Comparison of ENCODE assay signal across 12 cellular contexts in genomic region chr16:57017251-57017650, GRCh38. TPM values are rescaled to one million over a fixed set of nuclear protein-coding genes. Genes with fewer than 3 reads are reported as not detected.
A peak's percentile ranks its signal among the peaks of the same experiment; 100 is the strongest.
DNase-seq lines count a peak whose midpoint lies in the region; ATAC-seq and TF ChIP-seq lines count a peak whose summit lies in the region.
"Had no signal": no experiment of that assay in that cellular context is flagged by ENCODE, and none has a peak within 500 bp of the region (broad histone marks: within the 10 kb centered on the region; RNA-seq: fewer than 3 reads in every experiment).

No MANE protein-coding gene starts in this region.

- peaks cover 60 to 63% of the 10 kb centered on the region in 2 donors for H3K4me1 ChIP-seq in naive thymus-derived CD4-positive, alpha-beta T cell (ENCODE audit: control insufficient read depth in 2 of 2, insufficient read depth in 2 of 2, low read length in 2 of 2)
- no peaks in the 10 kb centered on the region for H3K4me1 ChIP-seq in ascending aorta

- peak overlapping the region; percentile 7 for H3K27ac Mint-ChIP-seq in activated CD4-positive, alpha-beta T cell treated with anti-CD3 and anti-CD28 coated beads, Interleukin-2, amount 10 ng/mL, durations not matched to agents 7 days and 5 days
- peak overlapping the region; percentile 98 for H3K27ac Mint-ChIP-seq in central memory CD8-positive, alpha-beta T cell (ENCODE audit: low read depth)
- H3K27ac Mint-ChIP-seq in naive thymus-derived CD4-positive, alpha-beta T cell = peak overlapping the region; percentile 71 to 96 (median 89)

- intact Hi-C loops in naive thymus-derived CD4-positive, alpha-beta T cell (cut with micrococcal nuclease) = no loop called here
- intact Hi-C loops in ascending aorta (cut with DNase I) = no loop called here

- H3K36me3 Mint-ChIP-seq in activated CD4-positive, alpha-beta T cell treated with anti-CD3 and anti-CD28 coated beads, Interleukin-2, amount 10 ng/mL, durations not matched to agents 7 days and 5 days (ENCODE audit: low read depth) = peaks cover 78% of the 10 kb centered on the region
- peaks cover 53% of the 10 kb centered on the region for H3K36me3 Mint-ChIP-seq in central memory CD8-positive, alpha-beta T cell (ENCODE audit: insufficient read depth)
- peaks cover 23 to 63% (median 54%) of the 10 kb centered on the region in 5 donors for H3K36me3 Mint-ChIP-seq in naive thymus-derived CD4-positive, alpha-beta T cell

- no peaks in the 10 kb centered on the region for H3K9me3 ChIP-seq in naive thymus-derived CD4-positive, alpha-beta T cell (ENCODE audit: control insufficient read depth in 2 of 3, low read length in 3 of 3)
- no peaks in the 10 kb centered on the region for H3K9me3 ChIP-seq in ascending aorta
- H3K9me3 ChIP-seq: colonic mucosa had no signal

- POLR2A ChIA-PET in activated CD4-positive, alpha-beta T cell treated with anti-CD3 and anti-CD28 coated beads, Interleukin-2, amount 10 ng/mL, durations not matched to agents 7 days and 5 days (lab: Charles Lee) = no interaction called here
- POLR2A ChIA-PET in naive thymus-derived CD4-positive, alpha-beta T cell (lab: Charles Lee) = interaction anchor here (1.0 to 13.1 kb wide), 8 partner anchors 10 to 28 kb away, joined by 3 to 182 read pairs (median 10); partner anchors contain the start of gene NLRC5

- H3K4me3 ChIP-seq in naive thymus-derived CD4-positive, alpha-beta T cell (ENCODE audit: low read length) = no peak overlapping the region
- H3K4me3 ChIP-seq in ascending aorta = no peak overlapping the region
- H3K4me3 ChIP-seq: colonic mucosa, tibial nerve had no signal

- no peak for ATAC-seq in central memory CD8-positive, alpha-beta T cell (replicated peaks; ENCODE audit: extremely low read depth, poor library complexity, severe bottlenecking)
- no peak for ATAC-seq in naive thymus-derived CD4-positive, alpha-beta T cell

- CTCF ChIA-PET in activated CD4-positive, alpha-beta T cell treated with anti-CD3 and anti-CD28 coated beads, Interleukin-2, amount 10 ng/mL, durations not matched to agents 7 days and 5 days (lab: Charles Lee) = interaction anchor here (0.5 kb wide), 1 partner anchor 19 kb away, joined by 3 read pairs; no protein-coding TSS in a partner anchor
- CTCF ChIA-PET in naive thymus-derived CD4-positive, alpha-beta T cell (lab: Charles Lee) = interaction anchor here (1.9 kb wide), 1 partner anchor 23 kb away, joined by 4 read pairs; no protein-coding TSS in a partner anchor

- H3K36me3 ChIP-seq in naive thymus-derived CD4-positive, alpha-beta T cell (ENCODE audit: control insufficient read depth in 2 of 3, insufficient read depth in 3 of 3, low read length in 3 of 3) = peaks cover 34 to 54% (median 39%) of the 10 kb centered on the region in 3 experiments
- peaks cover 27 to 35% of the 10 kb centered on the region in 2 donors for H3K36me3 ChIP-seq in ascending aorta

- no peak for DNase-seq in activated CD4-positive, alpha-beta T cell treated with anti-CD3 and anti-CD28 coated beads, Interleukin-2, amount 10 ng/mL, durations not matched to agents 7 days and 5 days
- no peak for DNase-seq in activated CD4-positive, alpha-beta T cell treated with anti-CD3 and anti-CD28 coated beads, Interleukin-2, amount 50 U/mL, for 48 hours
- DNase-seq in RPMI7951 (ENCODE audit: low read depth) (peak; percentile 64), Kasumi-1 (lab: John Stamatoyannopoulos, UW) (no peak), cerebellar cortex (ENCODE audit: low spot score) (no peak), ascending aorta (ENCODE audit: low spot score in 2 of 2) (no peak)
- DNase-seq in central memory CD8-positive, alpha-beta T cell (ENCODE audit: low spot score in 2 of 2) = no peak
- DNase-seq in naive thymus-derived CD4-positive, alpha-beta T cell = no peak
- DNase-seq: activated CD4-positive, alpha-beta T cell treated with anti-CD3 and anti-CD28 coated beads for 4 hours; colonic mucosa; NCI-H1417 treated with DMSO at 0.1 percent for 48 hours had no signal

- no peak for TF ChIP-seq CTCF in ascending aorta (IDR thresholded peaks at IDR 0.05)

- peak overlapping the region; percentile 66 for H3K27ac ChIP-seq in naive thymus-derived CD4-positive, alpha-beta T cell (ENCODE audit: low read depth, low read length)
- no peak overlapping the region for H3K27ac ChIP-seq in ascending aorta
- H3K27ac ChIP-seq: colonic mucosa, tibial nerve had no signal

- H3K9me3 Mint-ChIP-seq in activated CD4-positive, alpha-beta T cell treated with anti-CD3 and anti-CD28 coated beads, Interleukin-2, amount 10 ng/mL, durations not matched to agents 7 days and 5 days = no peaks in the 10 kb centered on the region
- H3K9me3 Mint-ChIP-seq in central memory CD8-positive, alpha-beta T cell = no peaks in the 10 kb centered on the region
- no peaks in the 10 kb centered on the region for H3K9me3 Mint-ChIP-seq in naive thymus-derived CD4-positive, alpha-beta T cell

- no peaks in the 10 kb centered on the region for H3K27me3 Mint-ChIP-seq in activated CD4-positive, alpha-beta T cell treated with anti-CD3 and anti-CD28 coated beads, Interleukin-2, amount 10 ng/mL, durations not matched to agents 7 days and 5 days
- no peaks in the 10 kb centered on the region for H3K27me3 Mint-ChIP-seq in central memory CD8-positive, alpha-beta T cell
- no peaks in the 10 kb centered on the region for H3K27me3 Mint-ChIP-seq in naive thymus-derived CD4-positive, alpha-beta T cell

- no peak overlapping the region for H3K4me3 Mint-ChIP-seq in activated CD4-positive, alpha-beta T cell treated with anti-CD3 and anti-CD28 coated beads, Interleukin-2, amount 10 ng/mL, durations not matched to agents 7 days and 5 days
- no peak overlapping the region for H3K4me3 Mint-ChIP-seq in central memory CD8-positive, alpha-beta T cell
- H3K4me3 Mint-ChIP-seq in naive thymus-derived CD4-positive, alpha-beta T cell = peak overlapping the region in 9 of 10 donors; percentile 9 to 77 (median 42)

- no peaks in the 10 kb centered on the region for H3K27me3 ChIP-seq in naive thymus-derived CD4-positive, alpha-beta T cell (ENCODE audit: control insufficient read depth in 2 of 2, insufficient read depth in 2 of 2, low read length in 2 of 2)
- H3K27me3 ChIP-seq in ascending aorta = no peaks in the 10 kb centered on the region
- H3K27me3 ChIP-seq: colonic mucosa, tibial nerve had no signal

- H3K4me1 Mint-ChIP-seq in activated CD4-positive, alpha-beta T cell treated with anti-CD3 and anti-CD28 coated beads, Interleukin-2, amount 10 ng/mL, durations not matched to agents 7 days and 5 days = peaks cover 86% of the 10 kb centered on the region
- peaks cover 81% of the 10 kb centered on the region for H3K4me1 Mint-ChIP-seq in central memory CD8-positive, alpha-beta T cell
- peaks cover 63 to 96% (median 86%) of the 10 kb centered on the region in 7 donors for H3K4me1 Mint-ChIP-seq in naive thymus-derived CD4-positive, alpha-beta T cell

RNA-seq across cellular contexts. Expression of gene NLRC5, which starts 27.9 kb away (rescaled TPM):
- 100 to 1,000 TPM; 428 to 468 TPM for total RNA-seq in activated CD4-positive, alpha-beta T cell treated with anti-CD3 and anti-CD28 coated beads, Interleukin-2, amount 10 ng/mL, durations not matched to agents 7 days and 5 days
- total RNA-seq in RPMI7951 (2014; rRNA removed; shearing (Covaris generic)) = 15.0 and 16.1 TPM in 2 replicates
- 100 to 1,000 TPM; 380 to 615 (median 394) TPM for total RNA-seq in naive thymus-derived CD4-positive, alpha-beta T cell
- polyA plus RNA-seq in naive thymus-derived CD4-positive, alpha-beta T cell = 100 to 1,000 TPM in 1 of 2 donors, 10 to 100 TPM in 1; 76.0 to 122 TPM
- 46.7 TPM for total RNA-seq in ascending aorta

RNA-seq across cellular contexts. Expression of gene CETP, which starts 55.5 kb away (rescaled TPM):
- not detected for total RNA-seq in activated CD4-positive, alpha-beta T cell treated with anti-CD3 and anti-CD28 coated beads, Interleukin-2, amount 10 ng/mL, durations not matched to agents 7 days and 5 days
- 3.5 and 4.8 TPM in 2 replicates for total RNA-seq in RPMI7951 (2014; rRNA removed; shearing (Covaris generic))
- total RNA-seq in naive thymus-derived CD4-positive, alpha-beta T cell = not detected
- polyA plus RNA-seq in naive thymus-derived CD4-positive, alpha-beta T cell = under 1 TPM; 0.17 to 0.25 TPM
- total RNA-seq in ascending aorta = not detected
- total RNA-seq: colonic mucosa, tibial nerve had no signal

Comparison
In these comparisons a context has a peak if more than half of its experiments do, and no peak if none do; other contexts are left out.
1. H3K27ac Mint-ChIP-seq: peak in every context shown above with its lines; median percentile 98 in central memory CD8-positive, alpha-beta T cell; 89 in naive thymus-derived CD4-positive, alpha-beta T cell; 7 in activated CD4-positive, alpha-beta T cell treated with anti-CD3 and anti-CD28 coated beads, Interleukin-2, amount 10 ng/mL, durations not matched to agents 7 days and 5 days.
2. H3K4me3 Mint-ChIP-seq: peak in naive thymus-derived CD4-positive, alpha-beta T cell (9 of 10); none in activated CD4-positive, alpha-beta T cell treated with anti-CD3 and anti-CD28 coated beads, Interleukin-2, amount 10 ng/mL, durations not matched to agents 7 days and 5 days (single experiment) and central memory CD8-positive, alpha-beta T cell (single experiment).